ENCODE assay signal across 22 cellular contexts in genomic region chr12:95661360-95661759, GRCh38.
"Had no signal": no experiment of that assay in that cellular context is flagged by ENCODE, and none has a peak within 500 bp of the region (broad histone marks: within the 10 kb centered on the region; RNA-seq: fewer than 3 reads in every experiment).

No MANE protein-coding gene starts in this region.

- H3K27me3 ChIP-seq: adrenal gland, SJCRH30 had no signal

- H3K27ac ChIP-seq: adrenal gland, SJCRH30 had no signal

- H3K4me3 ChIP-seq: adrenal gland, SJCRH30 had no signal

- ATAC-seq: activated CD8-positive, alpha-beta T cell treated with anti-CD3 and anti-CD28 coated beads, Interleukin-2, amount 10 ng/mL, durations not matched to agents 7 days and 5 days; Panc1; Right ventricle myocardium inferior; WTC11 had no signal

- H3K36me3 ChIP-seq: adrenal gland, SJCRH30 had no signal

- DNase-seq: activated CD4-positive, alpha-beta T cell treated with anti-CD3 and anti-CD28 coated beads for 48 hours; activated CD4-positive, alpha-beta T cell treated with anti-CD3 and anti-CD28 coated beads, Interleukin-2, amount 50 U/mL, for 4 hours; activated CD4-positive, CD25-positive, alpha-beta regulatory T cell treated with anti-CD3 and anti-CD28 coated beads, Interleukin-2, amount 50 U/mL, for 72 hours; activated CD8-positive, alpha-beta memory T cell treated with anti-CD3 and anti-CD28 coated beads, Interleukin-2, amount 50 U/mL, for 48 hours; activated CD8-positive, alpha-beta T cell treated with anti-CD3 and anti-CD28 coated beads, Interleukin-2, amount 10 ng/mL, durations not matched to agents 7 days and 5 days; activated naive CD4-positive, alpha-beta T cell treated with anti-CD3 and anti-CD28 coated beads, Interleukin-2, amount 50 U/mL, for 16 hours; activated naive CD8-positive, alpha-beta T cell treated with anti-CD3 and anti-CD28 coated beads, Interleukin-2, amount 10 ng/mL, durations not matched to agents 7 days and 5 days; activated T-cell treated with anti-CD3 and anti-CD28 coated beads, Interleukin-2, amount 50 U/mL, for 1 hour; adrenal gland; anterior cingulate cortex; NCI-H1105 treated with DMSO at 0.1 percent for 48 hours; NCI-H1436 treated with DMSO at 0.1 percent for 48 hours; NCI-H187; NCI-H2081; NCI-H226; NCI-H526; NCI-H774; RPMI8226; SJCRH30 had no signal

- H3K9me3 ChIP-seq: adrenal gland, SJCRH30 had no signal

- H3K4me1 ChIP-seq: SJCRH30 had no signal
